In genomic region chr16:87652799-87653198, GRCh38 we compare ENCODE assay signal across 25 cellular contexts. TPM values are rescaled to one million over a fixed set of nuclear protein-coding genes. Genes with fewer than 3 reads are reported as not detected.
"Had no signal": no experiment of that assay in that cellular context is flagged by ENCODE, and none has a peak within 500 bp of the region (broad histone marks: within the 10 kb centered on the region; RNA-seq: fewer than 3 reads in every experiment).

No MANE protein-coding gene starts in this region.

- H3K27me3 Mint-ChIP-seq: activated CD4-positive, alpha-beta T cell treated with anti-CD3 and anti-CD28 coated beads for 36 hours had no signal

- ATAC-seq: activated CD4-positive, alpha-beta T cell treated with anti-CD3 and anti-CD28 coated beads for 36 hours; body of pancreas; sciatic nerve had no signal

- H3K4me3 Mint-ChIP-seq: activated B cell treated with CpG ODN at 0.5 μM for 24 hours; activated CD4-positive, alpha-beta T cell treated with anti-CD3 and anti-CD28 coated beads for 36 hours; activated naive CD4-positive, alpha-beta T cell treated with anti-CD3 and anti-CD28 coated beads, Interleukin-2, amount 10 ng/mL, durations not matched to agents 7 days and 5 days; mesothelial cell of epicardium; naive thymus-derived CD8-positive, alpha-beta T cell; neural progenitor cell; stimulated activated effector memory CD8-positive, alpha-beta T cell treated with anti-CD3 and anti-CD28 coated beads, Interleukin-12 subunit alpha, Interleukin-12 subunit beta, amount 100 ng/mL, for 72 hours had no signal

- DNase-seq: activated B cell treated with CpG ODN at 0.5 μM for 24 hours; activated CD4-positive, alpha-beta T cell treated with anti-CD3 and anti-CD28 coated beads, Interleukin-2, amount 50 U/mL, for 48 hours; activated CD8-positive, alpha-beta memory T cell treated with anti-CD3 and anti-CD28 coated beads, Interleukin-2, amount 50 U/mL, for 48 hours; activated effector memory CD4-positive, alpha-beta T cell treated with anti-CD3 and anti-CD28 coated beads, Interleukin-2, amount 50 U/mL, for 16 hours; activated naive CD4-positive, alpha-beta T cell treated with anti-CD3 and anti-CD28 coated beads, Interleukin-2, amount 10 ng/mL, durations not matched to agents 7 days and 5 days; activated T-cell treated with anti-CD3 and anti-CD28 coated beads, Interleukin-2, amount 50 U/mL, for 48 hours; anterior cingulate cortex; body of pancreas; erythroblast; kidney glomerular epithelial cell; naive thymus-derived CD8-positive, alpha-beta T cell; small intestine; stimulated activated CD4-positive, alpha-beta T cell treated with anti-CD3 and anti-CD28 coated beads, Interleukin-2, amount 100 ng/mL, for 24 hours; stomach had no signal

- H3K9me3 ChIP-seq: left lung, suprapubic skin had no signal

- H3K36me3 ChIP-seq: left lung, neural progenitor cell, stomach, suprapubic skin, tibial nerve had no signal

- H3K27me3 ChIP-seq: body of pancreas, neural progenitor cell had no signal

- H3K4me1 ChIP-seq: body of pancreas, left lung, stomach, tibial nerve had no signal

- H3K36me3 Mint-ChIP-seq: activated naive CD4-positive, alpha-beta T cell treated with anti-CD3 and anti-CD28 coated beads, Interleukin-2, amount 10 ng/mL, durations not matched to agents 7 days and 5 days; mesothelial cell of epicardium; naive thymus-derived CD8-positive, alpha-beta T cell; neural progenitor cell; stimulated activated effector memory CD8-positive, alpha-beta T cell treated with anti-CD3 and anti-CD28 coated beads, Interleukin-12 subunit alpha, Interleukin-12 subunit beta, amount 100 ng/mL, for 72 hours had no signal

- H3K27ac Mint-ChIP-seq: activated B cell treated with CpG ODN at 0.5 μM for 24 hours; activated CD4-positive, alpha-beta T cell treated with anti-CD3 and anti-CD28 coated beads for 36 hours; activated naive CD4-positive, alpha-beta T cell treated with anti-CD3 and anti-CD28 coated beads, Interleukin-2, amount 10 ng/mL, durations not matched to agents 7 days and 5 days; mesothelial cell of epicardium; naive thymus-derived CD8-positive, alpha-beta T cell; neural progenitor cell; stimulated activated effector memory CD8-positive, alpha-beta T cell treated with anti-CD3 and anti-CD28 coated beads, Interleukin-12 subunit alpha, Interleukin-12 subunit beta, amount 100 ng/mL, for 72 hours had no signal

- H3K9me3 Mint-ChIP-seq: activated B cell treated with CpG ODN at 0.5 μM for 24 hours; activated naive CD4-positive, alpha-beta T cell treated with anti-CD3 and anti-CD28 coated beads, Interleukin-2, amount 10 ng/mL, durations not matched to agents 7 days and 5 days; neural progenitor cell; stimulated activated effector memory CD8-positive, alpha-beta T cell treated with anti-CD3 and anti-CD28 coated beads, Interleukin-12 subunit alpha, Interleukin-12 subunit beta, amount 100 ng/mL, for 72 hours had no signal

- H3K4me3 ChIP-seq: body of pancreas, left lung, neural progenitor cell, stomach, suprapubic skin, tibial nerve had no signal

- H3K27ac ChIP-seq: body of pancreas, left lung, neural progenitor cell, stomach, suprapubic skin, tibial nerve had no signal

- H3K4me1 Mint-ChIP-seq: activated B cell treated with CpG ODN at 0.5 μM for 24 hours; activated CD4-positive, alpha-beta T cell treated with anti-CD3 and anti-CD28 coated beads for 36 hours; activated naive CD4-positive, alpha-beta T cell treated with anti-CD3 and anti-CD28 coated beads, Interleukin-2, amount 10 ng/mL, durations not matched to agents 7 days and 5 days; naive thymus-derived CD8-positive, alpha-beta T cell; neural progenitor cell had no signal

RNA-seq across cellular contexts. Expression of gene JPH3, which starts 50.5 kb away (rescaled TPM):
- total RNA-seq: activated B cell treated with CpG ODN at 0.5 μM for 24 hours; activated CD8-positive, alpha-beta memory T cell treated with anti-CD3 and anti-CD28 coated beads for 36 hours; body of pancreas; fibroblast of lung; naive thymus-derived CD8-positive, alpha-beta T cell; suprapubic skin; T-helper 2 cell treated with Interferon-gamma antibody and Interleukin-4, amounts not matched to agents 100 ng/mL and 5 ng/mL, for 36 hours had no signal
